23 cellular contexts compared by ENCODE assay signal in the genomic region with DNA sequence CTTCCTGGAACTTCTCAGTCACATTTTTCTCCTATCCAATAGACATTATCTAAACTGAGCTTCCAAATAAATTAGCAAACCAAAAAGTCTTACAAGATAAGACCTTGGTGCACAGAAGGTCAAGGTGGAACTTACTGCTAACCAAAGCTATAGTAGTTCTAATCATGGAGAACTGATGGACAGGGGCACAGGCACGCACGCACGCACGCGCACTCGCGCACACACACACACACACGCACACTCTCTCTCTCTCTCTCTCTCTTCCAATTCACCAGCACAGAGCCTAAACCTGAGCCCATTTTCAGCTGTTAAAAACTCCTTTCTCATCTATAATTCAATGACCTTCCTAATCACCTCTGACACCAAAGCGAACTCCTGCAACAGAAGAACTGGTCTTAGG. TPM values are rescaled to one million over a fixed set of nuclear protein-coding genes. Genes with fewer than 3 reads are reported as not detected.
DNase-seq lines count a peak whose midpoint lies in the region; ATAC-seq and TF ChIP-seq lines count a peak whose summit lies in the region.
"Had no signal": no experiment of that assay in that cellular context is flagged by ENCODE, and none has a peak within 500 bp of the region (broad histone marks: within the 10 kb centered on the region; RNA-seq: fewer than 3 reads in every experiment).

No MANE protein-coding gene starts in this region.

- H3K36me3 Mint-ChIP-seq in progenitor cell of endocrine pancreas (ENCODE audit: insufficient read depth) = peaks cover 55% of the 10 kb centered on the region
- H3K36me3 Mint-ChIP-seq: CD8-positive, alpha-beta T cell; IgD-negative memory B cell had no signal

- intact Hi-C loops in Right ventricle myocardium superior (cut with DNase I) = no loop called here
- intact Hi-C loops in heart left ventricle (cut with DNase I) = no loop called here

- DNase-seq in Right ventricle myocardium superior (peak; percentile 22), heart left ventricle (no peak), hepatocyte (ENCODE audit: low spot score) (no peak), progenitor cell of endocrine pancreas (ENCODE audit: low spot score, unreplicated experiment) (no peak), NCI-H1694 treated with DMSO at 0.1 percent for 48 hours (lab: John Stamatoyannopoulos, UW) (no peak), putamen (ENCODE audit: low spot score) (no peak)
- no peak for DNase-seq in effector CD4-positive, alpha-beta T cell
- DNase-seq: CD8-positive, alpha-beta T cell; DND-41; Karpas-422; MV-4-11; NCI-H1105 treated with DMSO at 0.1 percent for 48 hours; NCI-H1694; NCI-H2081 treated with DMSO at 0.1 percent for 48 hours; NCI-H446; NCI-H526; Peyer's patch had no signal

- peaks cover 65% of the 10 kb centered on the region for H3K4me1 Mint-ChIP-seq in progenitor cell of endocrine pancreas (ENCODE audit: low read depth)

- H3K79me2 ChIP-seq in hepatocyte = peaks cover 100% of the 10 kb centered on the region

- H3K4me3 ChIP-seq in heart left ventricle (no peak overlapping the region), hepatocyte (no peak overlapping the region)
- H3K4me3 ChIP-seq: BLaER1 treated with 17β-estradiol and CSF1 and Interleukin-3, amounts not matched to agents 10 nM and 100 nM; Peyer's patch; SJSA1 had no signal

- H3K4me2 ChIP-seq in hepatocyte = peak overlapping the region; percentile 92
- H3K4me2 ChIP-seq: BLaER1 treated with 17β-estradiol and CSF1 and Interleukin-3, amounts not matched to agents 10 nM and 100 nM had no signal

- no peaks in the 10 kb centered on the region for H3K4me1 ChIP-seq in heart left ventricle
- H3K4me1 ChIP-seq in hepatocyte (ENCODE audit: insufficient read depth) = peaks cover 41% of the 10 kb centered on the region
- H3K4me1 ChIP-seq: BLaER1 treated with 17β-estradiol and CSF1 and Interleukin-3, amounts not matched to agents 10 nM and 100 nM; Peyer's patch; SJSA1 had no signal

- ATAC-seq in Right ventricle myocardium superior (ENCODE audit: poor library complexity) (no peak), heart left ventricle (no peak), GM21447 (IDR thresholded peaks at IDR 0.05; ENCODE audit: unreplicated experiment) (no peak)
- ATAC-seq: CD8-positive, alpha-beta T cell had no signal

- H3K27me3 ChIP-seq in heart left ventricle = peaks cover 2 to 20% (median 12%) of the 10 kb centered on the region in 9 donors
- H3K27me3 ChIP-seq in hepatocyte = no peaks in the 10 kb centered on the region
- H3K27me3 ChIP-seq: Peyer's patch, SJSA1 had no signal

- H3K27ac ChIP-seq in heart left ventricle (no peak overlapping the region), hepatocyte (no peak overlapping the region)
- H3K27ac ChIP-seq: 22Rv1; BLaER1 treated with 17β-estradiol and CSF1 and Interleukin-3, amounts not matched to agents 10 nM and 100 nM; Peyer's patch; SJSA1 had no signal

- H3K27me3 Mint-ChIP-seq in progenitor cell of endocrine pancreas = no peaks in the 10 kb centered on the region

- WGBS in heart left ventricle, 4 donors = 83 to 93% (median 90%) methylated on average over 9 of the region's 9 CpGs
- 91% methylated on average over 9 of the region's 9 CpGs for whole genome bisulfite sequencing in hepatocyte (ENCODE audit: low lambda C conversion rate, missing lambda C conversion rate)

- peaks cover 15% of the 10 kb centered on the region for H3K9me3 Mint-ChIP-seq in progenitor cell of endocrine pancreas (ENCODE audit: low read depth)

- H3K9me2 ChIP-seq in hepatocyte (replicated peaks; ENCODE audit: insufficient read depth) = no peaks in the 10 kb centered on the region

- peaks cover 69% of the 10 kb centered on the region for H4K20me1 ChIP-seq in hepatocyte (ENCODE audit: insufficient read depth, poor library complexity, severe bottlenecking)

- H3K9me3 ChIP-seq in heart left ventricle (no peaks in the 10 kb centered on the region), hepatocyte (ENCODE audit: low read depth) (no peaks in the 10 kb centered on the region)
- H3K9me3 ChIP-seq: Peyer's patch had no signal

- TF ChIP-seq POLR2A in heart left ventricle (IDR thresholded peaks at IDR 0.05) = no peak

- H3K4me3 Mint-ChIP-seq in progenitor cell of endocrine pancreas (ENCODE audit: low read depth) = no peak overlapping the region
- H3K4me3 Mint-ChIP-seq: CD8-positive, alpha-beta T cell; IgD-negative memory B cell had no signal

- no peak overlapping the region for H2AFZ ChIP-seq in hepatocyte

- peak overlapping the region; percentile 31 for H3K27ac Mint-ChIP-seq in progenitor cell of endocrine pancreas
- H3K27ac Mint-ChIP-seq: CD8-positive, alpha-beta T cell; IgD-negative memory B cell had no signal

- H3K36me3 ChIP-seq in heart left ventricle (no peaks in the 10 kb centered on the region), hepatocyte (replicated peaks; ENCODE audit: insufficient read depth, low read depth) (no peaks in the 10 kb centered on the region)
- H3K36me3 ChIP-seq: BLaER1 treated with 17β-estradiol and CSF1 and Interleukin-3, amounts not matched to agents 10 nM and 100 nM; Peyer's patch; SJSA1 had no signal

- TF ChIP-seq CTCF in heart left ventricle (IDR thresholded peaks at IDR 0.05) = no peak
- TF ChIP-seq CTCF in hepatocyte (IDR thresholded peaks at IDR 0.05; ENCODE audit: poor library complexity) = no peak
- no peak for TF ChIP-seq CTCF in progenitor cell of endocrine pancreas (IDR thresholded peaks at IDR 0.05; ENCODE audit: unreplicated experiment)

RNA-seq across cellular contexts. Expression of gene FGFR2, which starts 7.5 kb away (rescaled TPM):
- 0.30 TPM for total RNA-seq in Right ventricle myocardium superior
- total RNA-seq in heart left ventricle = 1 to 10 TPM in 1 of 9 donors, under 1 TPM in 7, not detected in 1; 0.13 to 4.1 (median 0.45) TPM
- polyA plus RNA-seq in heart left ventricle = under 1 TPM; 0.15 to 0.18 TPM
- total RNA-seq in hepatocyte = 72.6 and 90.4 TPM in 2 replicates
- 41.3 and 50.8 TPM in 2 replicates for polyA plus RNA-seq in hepatocyte
- total RNA-seq in progenitor cell of endocrine pancreas = 146 and 149 TPM in 2 replicates
- total RNA-seq: OCI-LY7 had no signal
- polyA plus RNA-seq: IgD-negative memory B cell had no signal

Comparison
In these comparisons a context has a peak if more than half of its experiments do, and no peak if none do; other contexts are left out.
1. RNA of gene FGFR2, which starts 7.5 kb away (total RNA-seq): 146 to 149 TPM in progenitor cell of endocrine pancreas and 72.6 to 90.4 TPM in hepatocyte; 0.13 to 4.1 TPM in heart left ventricle and 0.30 TPM in Right ventricle myocardium superior (single experiment); every median in the first group is over 10 times any median in the second.